3 cellular contexts compared by ENCODE assay signal in the genomic region with DNA sequence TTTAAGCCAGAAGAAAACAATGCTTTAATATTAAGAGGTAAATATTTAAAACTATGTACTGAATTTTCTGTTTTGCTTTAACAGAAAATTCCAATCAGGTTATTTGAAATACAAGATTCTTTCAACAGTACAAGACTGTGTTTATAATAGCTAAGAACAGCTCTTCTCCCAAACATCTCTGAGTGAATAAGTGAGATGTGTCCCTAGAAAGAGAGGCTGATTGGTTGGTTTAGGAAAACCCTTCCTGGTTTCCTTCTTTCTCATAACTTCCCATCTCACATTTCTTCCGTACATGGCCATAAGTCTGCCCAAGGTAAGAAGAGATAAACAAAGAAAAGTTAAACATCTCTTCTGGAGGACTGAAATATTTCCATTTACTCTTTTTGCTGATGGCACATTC.
TF ChIP-seq lines count a peak whose summit lies in the region.

No MANE protein-coding gene starts in this region.

TF ChIP-seq in SK-N-SH, 30 proteins besides CTCF, POLR2A, EP300 and RAD21 (continued from another document and continues in another):
- TF ChIP-seq, protein P1, sequence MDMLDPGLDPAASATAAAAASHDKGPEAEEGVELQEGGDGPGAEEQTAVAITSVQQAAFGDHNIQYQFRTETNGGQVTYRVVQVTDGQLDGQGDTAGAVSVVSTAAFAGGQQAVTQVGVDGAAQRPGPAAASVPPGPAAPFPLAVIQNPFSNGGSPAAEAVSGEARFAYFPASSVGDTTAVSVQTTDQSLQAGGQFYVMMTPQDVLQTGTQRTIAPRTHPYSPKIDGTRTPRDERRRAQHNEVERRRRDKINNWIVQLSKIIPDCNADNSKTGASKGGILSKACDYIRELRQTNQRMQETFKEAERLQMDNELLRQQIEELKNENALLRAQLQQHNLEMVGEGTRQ (IDR thresholded peaks at IDR 0.05; ENCODE audit: borderline replicate concordance, low read depth, low read length): no peak
- TF ChIP-seq TAF1 (IDR thresholded peaks at IDR 0.05; ENCODE audit: borderline replicate concordance, low read depth, low read length): no peak
- TF ChIP-seq FOXJ3 (CRISPR knock-in tag; IDR thresholded peaks at IDR 0.05): no peak
- no peak for TF ChIP-seq GABPA (IDR thresholded peaks at IDR 0.05; ENCODE audit: low read depth)
- no peak for TF ChIP-seq REST (IDR thresholded peaks at IDR 0.05; ENCODE audit: low read depth, low read length)
- no peak for TF ChIP-seq POLR2AphosphoS5 (IDR thresholded peaks at IDR 0.05; ENCODE audit: low read depth, low read length)
- no peak for TF ChIP-seq TCF12 (IDR thresholded peaks at IDR 0.05)
- TF ChIP-seq RFX5 (IDR thresholded peaks at IDR 0.05; ENCODE audit: low read length): no peak
- TF ChIP-seq RCOR1 (IDR thresholded peaks at IDR 0.05; ENCODE audit: low read length): no peak
- TF ChIP-seq ZBTB33 (IDR thresholded peaks at IDR 0.05; ENCODE audit: borderline replicate concordance, low read depth): no peak
- no peak for TF ChIP-seq CHD2 (IDR thresholded peaks at IDR 0.05; ENCODE audit: low read length, partially characterized antibody)
- TF ChIP-seq MAX (IDR thresholded peaks at IDR 0.05; ENCODE audit: low read depth): no peak

TF ChIP-seq in SK-N-SH treated with all-trans-retinoic acid at 6 μM for 48 hours, 23 proteins besides CTCF, POLR2A, EP300 and RAD21 (continued from another document):
- TF ChIP-seq ZNF565 (CRISPR knock-in tag; conservative IDR thresholded peaks at IDR 0.05; ENCODE audit: low read depth) (no peak), ISL1 (CRISPR knock-in tag; IDR thresholded peaks at IDR 0.05) (no peak), RARB (CRISPR knock-in tag; IDR thresholded peaks at IDR 0.05) (no peak), ZFP30 (CRISPR knock-in tag; IDR thresholded peaks at IDR 0.05) (no peak), ZC3H10 (CRISPR knock-in tag; IDR thresholded peaks at IDR 0.05) (no peak), ARNTL (CRISPR knock-in tag; IDR thresholded peaks at IDR 0.05; ENCODE audit: borderline replicate concordance, low read depth) (no peak), ZNF70 (CRISPR knock-in tag; IDR thresholded peaks at IDR 0.05) (no peak), ZNF8 (CRISPR knock-in tag; IDR thresholded peaks at IDR 0.05) (no peak), TOX (CRISPR knock-in tag; IDR thresholded peaks at IDR 0.05; ENCODE audit: borderline replicate concordance) (no peak), ZFP3 (CRISPR knock-in tag; IDR thresholded peaks at IDR 0.05) (no peak), TCF4 (CRISPR knock-in tag; IDR thresholded peaks at IDR 0.05; ENCODE audit: borderline replicate concordance) (no peak), ESRRG (CRISPR knock-in tag; IDR thresholded peaks at IDR 0.05) (no peak)
- TF ChIP-seq, protein P2, sequence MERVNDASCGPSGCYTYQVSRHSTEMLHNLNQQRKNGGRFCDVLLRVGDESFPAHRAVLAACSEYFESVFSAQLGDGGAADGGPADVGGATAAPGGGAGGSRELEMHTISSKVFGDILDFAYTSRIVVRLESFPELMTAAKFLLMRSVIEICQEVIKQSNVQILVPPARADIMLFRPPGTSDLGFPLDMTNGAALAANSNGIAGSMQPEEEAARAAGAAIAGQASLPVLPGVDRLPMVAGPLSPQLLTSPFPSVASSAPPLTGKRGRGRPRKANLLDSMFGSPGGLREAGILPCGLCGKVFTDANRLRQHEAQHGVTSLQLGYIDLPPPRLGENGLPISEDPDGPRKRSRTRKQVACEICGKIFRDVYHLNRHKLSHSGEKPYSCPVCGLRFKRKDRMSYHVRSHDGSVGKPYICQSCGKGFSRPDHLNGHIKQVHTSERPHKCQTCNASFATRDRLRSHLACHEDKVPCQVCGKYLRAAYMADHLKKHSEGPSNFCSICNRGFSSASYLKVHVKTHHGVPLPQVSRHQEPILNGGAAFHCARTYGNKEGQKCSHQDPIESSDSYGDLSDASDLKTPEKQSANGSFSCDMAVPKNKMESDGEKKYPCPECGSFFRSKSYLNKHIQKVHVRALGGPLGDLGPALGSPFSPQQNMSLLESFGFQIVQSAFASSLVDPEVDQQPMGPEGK (CRISPR knock-in tag; IDR thresholded peaks at IDR 0.05; ENCODE audit: borderline replicate concordance): no peak
- TF ChIP-seq, protein P3, sequence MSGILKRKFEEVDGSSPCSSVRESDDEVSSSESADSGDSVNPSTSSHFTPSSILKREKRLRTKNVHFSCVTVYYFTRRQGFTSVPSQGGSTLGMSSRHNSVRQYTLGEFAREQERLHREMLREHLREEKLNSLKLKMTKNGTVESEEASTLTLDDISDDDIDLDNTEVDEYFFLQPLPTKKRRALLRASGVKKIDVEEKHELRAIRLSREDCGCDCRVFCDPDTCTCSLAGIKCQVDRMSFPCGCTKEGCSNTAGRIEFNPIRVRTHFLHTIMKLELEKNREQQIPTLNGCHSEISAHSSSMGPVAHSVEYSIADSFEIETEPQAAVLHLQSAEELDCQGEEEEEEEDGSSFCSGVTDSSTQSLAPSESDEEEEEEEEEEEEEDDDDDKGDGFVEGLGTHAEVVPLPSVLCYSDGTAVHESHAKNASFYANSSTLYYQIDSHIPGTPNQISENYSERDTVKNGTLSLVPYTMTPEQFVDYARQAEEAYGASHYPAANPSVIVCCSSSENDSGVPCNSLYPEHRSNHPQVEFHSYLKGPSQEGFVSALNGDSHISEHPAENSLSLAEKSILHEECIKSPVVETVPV (CRISPR knock-in tag; IDR thresholded peaks at IDR 0.05): no peak
- TF ChIP-seq, protein P4, sequence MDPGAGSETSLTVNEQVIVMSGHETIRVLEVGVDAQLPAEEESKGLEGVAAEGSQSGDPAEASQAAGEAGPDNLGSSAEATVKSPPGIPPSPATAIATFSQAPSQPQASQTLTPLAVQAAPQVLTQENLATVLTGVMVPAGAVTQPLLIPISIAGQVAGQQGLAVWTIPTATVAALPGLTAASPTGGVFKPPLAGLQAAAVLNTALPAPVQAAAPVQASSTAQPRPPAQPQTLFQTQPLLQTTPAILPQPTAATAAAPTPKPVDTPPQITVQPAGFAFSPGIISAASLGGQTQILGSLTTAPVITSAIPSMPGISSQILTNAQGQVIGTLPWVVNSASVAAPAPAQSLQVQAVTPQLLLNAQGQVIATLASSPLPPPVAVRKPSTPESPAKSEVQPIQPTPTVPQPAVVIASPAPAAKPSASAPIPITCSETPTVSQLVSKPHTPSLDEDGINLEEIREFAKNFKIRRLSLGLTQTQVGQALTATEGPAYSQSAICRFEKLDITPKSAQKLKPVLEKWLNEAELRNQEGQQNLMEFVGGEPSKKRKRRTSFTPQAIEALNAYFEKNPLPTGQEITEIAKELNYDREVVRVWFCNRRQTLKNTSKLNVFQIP (CRISPR knock-in tag; IDR thresholded peaks at IDR 0.05; ENCODE audit: borderline replicate concordance, low read depth): no peak

TF ChIP-seq in GM12878, 131 proteins besides CTCF, POLR2A, EP300 and RAD21 (continued from another document):
- no peak for TF ChIP-seq NR2C1 (IDR thresholded peaks at IDR 0.05)
- TF ChIP-seq MYC (IDR thresholded peaks at IDR 0.05; ENCODE audit: insufficient read depth, insufficient read length, insufficient replicate concordance, low read length, severe bottlenecking): no peak
